ENCODE assay signal across 8 cellular contexts in the genomic region with DNA sequence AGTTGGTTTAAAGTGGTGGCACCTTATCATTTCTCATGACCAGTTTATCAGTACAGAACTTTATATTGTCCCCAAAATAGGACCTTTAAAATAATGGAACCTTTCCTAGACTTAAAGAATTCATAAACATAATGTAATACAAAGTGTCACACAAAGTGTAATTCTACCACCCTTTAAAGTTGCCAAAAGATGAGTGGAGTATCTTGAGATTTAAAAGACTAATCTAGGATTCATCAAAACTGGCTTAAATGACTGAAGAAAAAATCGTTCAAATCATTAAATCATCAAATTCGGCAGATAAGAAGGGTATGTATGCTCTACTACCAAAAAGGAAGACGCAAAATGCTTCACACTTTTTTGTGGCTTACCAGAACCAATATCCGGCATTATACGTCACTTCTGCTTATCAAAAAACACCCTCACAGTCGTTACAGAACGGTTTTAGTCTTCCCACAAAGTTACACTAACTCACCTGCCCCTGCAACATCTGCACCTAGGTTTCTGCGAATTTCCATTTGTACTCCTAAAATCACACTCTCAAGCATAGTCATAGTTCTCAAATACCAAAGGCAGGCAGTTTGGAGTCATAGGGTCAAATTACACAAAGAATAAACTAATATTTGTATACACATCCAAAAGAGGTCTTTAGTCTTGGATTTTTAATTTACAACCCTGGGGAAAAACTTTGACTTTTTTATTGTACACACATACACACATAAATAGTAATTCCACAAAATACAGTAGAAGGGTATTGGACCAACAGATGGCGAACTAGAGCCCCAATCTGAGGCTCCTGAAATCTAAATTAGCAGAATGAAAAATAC. TPM values are rescaled to one million over a fixed set of nuclear protein-coding genes. Genes with fewer than 3 reads are reported as not detected.
DNase-seq lines count a peak whose midpoint lies in the region; ATAC-seq and TF ChIP-seq lines count a peak whose summit lies in the region.

No MANE protein-coding gene starts in this region.

- intact Hi-C loops in transverse colon (cut with DNase I; ENCODE audit: low total_unique reads) = loop anchor here (5.0 kb wide), 1 partner anchor 147 kb away; no protein-coding TSS in a partner anchor

- peaks cover 10% of the 10 kb centered on the region; the same call in 1 of the 2 replicates for H3F3A ChIP-seq in Loucy (ENCODE audit: low read depth)

- H3K36me3 ChIP-seq in Loucy (ENCODE audit: insufficient read depth, low read length) = no peaks in the 10 kb centered on the region
- no peaks in the 10 kb centered on the region for H3K36me3 ChIP-seq in muscle layer of colon (ENCODE audit: insufficient read depth, low read length)
- no peaks in the 10 kb centered on the region for H3K36me3 ChIP-seq in transverse colon

- peak overlapping the region; percentile 91 for H3K27ac ChIP-seq in muscle layer of colon (ENCODE audit: low read depth, low read length)
- H3K27ac ChIP-seq in transverse colon = peak overlapping the region; percentile 100

- no peak for ATAC-seq in GM18873 (IDR thresholded peaks at IDR 0.05; ENCODE audit: low FRiP score, unreplicated experiment)

- 0 out of 2 replicates have a peak overlapping the region, but pooled peaks have one; percentile 4 for H2AFZ ChIP-seq in Loucy (ENCODE audit: low read length)

- H3K9me3 ChIP-seq in Loucy (ENCODE audit: insufficient read depth, low read depth, low read length) = no peaks in the 10 kb centered on the region
- H3K9me3 ChIP-seq in muscle layer of colon (ENCODE audit: low read length) = no peaks in the 10 kb centered on the region
- H3K9me3 ChIP-seq in transverse colon = no peaks in the 10 kb centered on the region

- TF ChIP-seq CTCF in Loucy (conservative IDR thresholded peaks at IDR 0.05; ENCODE audit: low read length) (peak; percentile 74), transverse colon (IDR thresholded peaks at IDR 0.05) (peak; percentile 31 to 41 (median 36))

- in situ Hi-C loops in transverse colon (cut with MboI; ENCODE audit: low pct_ligation_motif_present in 1 of 4, low pct_unique_long_range_greater_than_20kb in 1 of 4, low sequenced_read_pairs in 3 of 4) = no loop called here

- H3K27me3 ChIP-seq in Loucy (ENCODE audit: insufficient read depth, low read length, poor library complexity, severe bottlenecking) (peaks cover 5% of the 10 kb centered on the region), muscle layer of colon (ENCODE audit: control insufficient read depth in 1 of 2, insufficient read depth in 2 of 2, low read length in 2 of 2) (no peaks in the 10 kb centered on the region), transverse colon (no peaks in the 10 kb centered on the region)

- no peak for TF ChIP-seq EP300 in transverse colon (IDR thresholded peaks at IDR 0.05; ENCODE audit: low read depth)

- H3K4me1 ChIP-seq in Loucy (ENCODE audit: insufficient read depth, low read length, poor library complexity, severe bottlenecking) (peaks cover 50% of the 10 kb centered on the region), muscle layer of colon (ENCODE audit: insufficient read depth, low read length) (peaks cover 41% of the 10 kb centered on the region), transverse colon (peaks cover 29 to 51% (median 31%) of the 10 kb centered on the region in 4 donors)

- peak; percentile 10 for TF ChIP-seq POLR2A in transverse colon (IDR thresholded peaks at IDR 0.05)

- no peaks in the 10 kb centered on the region for H3K9me2 ChIP-seq in Loucy (replicated peaks; ENCODE audit: low read depth, low read length)

- WGBS in transverse colon (ENCODE audit: low coverage in 1 of 2), 2 donors = 37 to 38% methylated on average over 9 of the region's 9 CpGs

- H3K9ac ChIP-seq in Loucy (ENCODE audit: low read depth, low read length, poor library complexity, severe bottlenecking) = peak overlapping the region; percentile 98
- peak overlapping the region; percentile 41 for H3K9ac ChIP-seq in muscle layer of colon (ENCODE audit: low read length)

- peaks cover 29% of the 10 kb centered on the region for H4K20me1 ChIP-seq in Loucy (ENCODE audit: insufficient read depth, low read length, poor library complexity, severe bottlenecking)

- peak overlapping the region; percentile 90 for H3K4me2 ChIP-seq in Loucy (ENCODE audit: low read depth, low read length, poor library complexity, severe bottlenecking)

- peak; percentile 57 for DNase-seq in NCI-H2107 treated with DMSO at 0.1 percent for 48 hours (lab: John Stamatoyannopoulos, UW; ENCODE audit: unreplicated experiment)
- no peak for DNase-seq in NCI-H2107 (lab: John Stamatoyannopoulos, UW)
- DNase-seq in T-helper 22 cell (ENCODE audit: low read depth) = peak; percentile 55
- peak; percentile 73 for DNase-seq in dedifferentiated amniotic fluid mesenchymal stem cell (ENCODE audit: extremely low spot score)
- DNase-seq in transverse colon = no peak

- peak overlapping the region; percentile 75 for H3K4me3 ChIP-seq in Loucy (ENCODE audit: low read length, poor library complexity, severe bottlenecking)
- H3K4me3 ChIP-seq in muscle layer of colon (ENCODE audit: low read depth in 1 of 2, low read length in 2 of 2) = peak overlapping the region; percentile 80 to 94
- peak overlapping the region in 3 of 4 donors; percentile 97 to 100 (median 99) for H3K4me3 ChIP-seq in transverse colon

- peaks cover 75% of the 10 kb centered on the region for H3K79me2 ChIP-seq in Loucy (ENCODE audit: insufficient read depth, low read length)

RNA-seq across cellular contexts. Expression of gene KANSL1, which starts 1.4 kb away (rescaled TPM):
- 100 to 1,000 TPM in 3 of 4 donors, 10 to 100 TPM in 1; 80.3 to 201 (median 146) TPM for total RNA-seq in transverse colon

Comparison
In these comparisons a context has a peak if more than half of its experiments do, and no peak if none do; other contexts are left out.
1. DNase-seq: peak in NCI-H2107 treated with DMSO at 0.1 percent for 48 hours (single experiment), T-helper 22 cell (single experiment) and dedifferentiated amniotic fluid mesenchymal stem cell (single experiment); none in NCI-H2107 (single experiment) and transverse colon (single experiment).
2. Peak in every context shown above with its lines, with median percentiles within 50 percentile points of each other: H3K4me3 ChIP-seq.